In genomic region chr2:66481100-66481549, GRCh38 we compare ENCODE assay signal across 13 cellular contexts. TPM values are rescaled to one million over a fixed set of nuclear protein-coding genes. Genes with fewer than 3 reads are reported as not detected.
DNase-seq lines count a peak whose midpoint lies in the region; ATAC-seq and TF ChIP-seq lines count a peak whose summit lies in the region.
"Had no signal": no experiment of that assay in that cellular context is flagged by ENCODE, and none has a peak within 500 bp of the region (broad histone marks: within the 10 kb centered on the region; RNA-seq: fewer than 3 reads in every experiment).

No MANE protein-coding gene starts in this region.

- H3K27me3 Mint-ChIP-seq in GM23338 (ENCODE audit: insufficient read depth, low read depth, poor library complexity), result peaks cover 3% of the 10 kb centered on the region
- H3K27me3 Mint-ChIP-seq: activated CD4-positive, alpha-beta memory T cell treated with anti-CD3 and anti-CD28 coated beads for 36 hours had no signal

- no peaks in the 10 kb centered on the region for H3K36me3 Mint-ChIP-seq in GM23338 (ENCODE audit: low read depth)
- H3K36me3 Mint-ChIP-seq: activated CD4-positive, alpha-beta memory T cell treated with anti-CD3 and anti-CD28 coated beads for 36 hours had no signal

- H3K23ac ChIP-seq in trophoblast cell (ENCODE audit: low read length), result no peak overlapping the region

- peak overlapping the region; percentile 67 for H3K27ac Mint-ChIP-seq in GM23338
- H3K27ac Mint-ChIP-seq: activated CD4-positive, alpha-beta memory T cell treated with anti-CD3 and anti-CD28 coated beads for 36 hours had no signal

- no peak overlapping the region for H3K4me3 ChIP-seq in GM23338
- no peak overlapping the region for H3K4me3 ChIP-seq in SJSA1
- H3K4me3 ChIP-seq in trophoblast cell (ENCODE audit: low read depth, low read length), result no peak overlapping the region
- no peak overlapping the region for H3K4me3 ChIP-seq in prostate gland
- H3K4me3 ChIP-seq in tibial nerve, result no peak overlapping the region

- H3K18ac ChIP-seq in trophoblast cell (ENCODE audit: low read length), result no peak overlapping the region

- no peak for TF ChIP-seq POLR2A in prostate gland (IDR thresholded peaks at IDR 0.05)
- no peak for TF ChIP-seq POLR2A in tibial nerve (IDR thresholded peaks at IDR 0.05)

- H3K27me3 ChIP-seq in GM23338 (ENCODE audit: insufficient read depth) (no peaks in the 10 kb centered on the region), SJSA1 (replicated peaks) (no peaks in the 10 kb centered on the region), trophoblast cell (ENCODE audit: insufficient read depth, low read length) (no peaks in the 10 kb centered on the region), prostate gland (replicated peaks; ENCODE audit: insufficient read depth) (no peaks in the 10 kb centered on the region), tibial nerve (no peaks in the 10 kb centered on the region)

- no peak overlapping the region for H2AK5ac ChIP-seq in trophoblast cell (ENCODE audit: low read length)

- H3K9ac ChIP-seq in trophoblast cell (ENCODE audit: low read length), result no peak overlapping the region

- no peak overlapping the region for H3K4me3 Mint-ChIP-seq in GM23338
- H3K4me3 Mint-ChIP-seq: activated CD4-positive, alpha-beta memory T cell treated with anti-CD3 and anti-CD28 coated beads for 36 hours had no signal

- WGBS in trophoblast cell (ENCODE audit: extremely low coverage, insufficient coverage, insufficient read length), result no CpG with 5 or more reads among the region's 2 CpGs
- 71% methylated on average over 2 of the region's 2 CpGs for WGBS in prostate gland
- WGBS in tibial nerve, 2 donors, result 42 to 54% methylated on average over 2 of the region's 2 CpGs

- peaks cover under 1% of the 10 kb centered on the region; the same call in 1 of the 2 replicates for H3K9me2 ChIP-seq in GM23338 (ENCODE audit: insufficient read depth)

- H3K36me3 ChIP-seq in GM23338 (ENCODE audit: insufficient read depth) (no peaks in the 10 kb centered on the region), SJSA1 (peaks cover 4% of the 10 kb centered on the region; the same call in 1 of the 2 replicates), trophoblast cell (ENCODE audit: control insufficient read depth in 1 of 2, insufficient read depth in 2 of 2, low read length in 2 of 2) (peaks cover 6 to 10% of the 10 kb centered on the region in 2 experiments), prostate gland (no peaks in the 10 kb centered on the region), tibial nerve (no peaks in the 10 kb centered on the region)

- no peak overlapping the region for H4K8ac ChIP-seq in trophoblast cell (ENCODE audit: low read depth, low read length)

- H3K9me3 Mint-ChIP-seq in GM23338, result no peaks in the 10 kb centered on the region

- no peaks in the 10 kb centered on the region for H3F3A ChIP-seq in GM23338 (replicated peaks; ENCODE audit: low read depth)

- ATAC-seq in GM23338 (peak; percentile 85), GM21528 (IDR thresholded peaks at IDR 0.05; ENCODE audit: low FRiP score, unreplicated experiment) (no peak)
- ATAC-seq: left colon had no signal

- H3K79me1 ChIP-seq in trophoblast cell (ENCODE audit: low read length), result peaks cover 5% of the 10 kb centered on the region

- H4K91ac ChIP-seq in trophoblast cell (ENCODE audit: low read depth, low read length), result no peak overlapping the region

- H4K12ac ChIP-seq in trophoblast cell (ENCODE audit: low read depth, low read length), result no peak overlapping the region

- no peaks in the 10 kb centered on the region for H4K20me1 ChIP-seq in GM23338 (replicated peaks; ENCODE audit: insufficient read depth)

- no peak for TF ChIP-seq EP300 in tibial nerve (IDR thresholded peaks at IDR 0.05)

- peaks cover 9% of the 10 kb centered on the region for H3K4me1 Mint-ChIP-seq in GM23338

- H2AFZ ChIP-seq in GM23338 (no peak overlapping the region), trophoblast cell (ENCODE audit: insufficient read depth, low read length, poor library complexity) (no peak overlapping the region)

- 0 out of 2 replicates have a peak overlapping the region, but pooled peaks have one; percentile 15 for H3K27ac ChIP-seq in GM23338 (ENCODE audit: low read depth)
- H3K27ac ChIP-seq in SJSA1, result peak overlapping the region; percentile 50; the same call in 1 of the 2 replicates
- H3K27ac ChIP-seq in trophoblast cell (ENCODE audit: low read depth, low read length), result peak overlapping the region; percentile 59
- no peak overlapping the region for H3K27ac ChIP-seq in prostate gland
- no peak overlapping the region for H3K27ac ChIP-seq in tibial nerve

- no peak overlapping the region for H2BK12ac ChIP-seq in trophoblast cell (ENCODE audit: low read length)

- no peak overlapping the region for H3K14ac ChIP-seq in trophoblast cell (ENCODE audit: low read length)

- no peak for TF ChIP-seq CTCF in GM23338 (conservative IDR thresholded peaks at IDR 0.05; ENCODE audit: low read depth in 2 of 2)
- no peak for TF ChIP-seq CTCF in prostate gland (IDR thresholded peaks at IDR 0.05)
- TF ChIP-seq CTCF in tibial nerve (IDR thresholded peaks at IDR 0.05), result no peak

- no peak overlapping the region for H3K4ac ChIP-seq in trophoblast cell (ENCODE audit: low read depth, low read length)

- peak; percentile 78 for DNase-seq in GM23338 (ENCODE audit: low spot score)
- peak; percentile 65 to 73 for DNase-seq in SJSA1 (ENCODE audit: low read depth in 1 of 2, low spot score in 2 of 2)
- peak; percentile 19 for DNase-seq in foreskin melanocyte
- DNase-seq in trophoblast cell, result peak; percentile 9 to 55
- no peak for DNase-seq in prostate gland (ENCODE audit: low spot score)
- no peak for DNase-seq in tibial nerve (ENCODE audit: low spot score in 2 of 2)
- DNase-seq in activated CD4-positive, CD25-positive, alpha-beta regulatory T cell treated with anti-CD3 and anti-CD28 coated beads, Interleukin-2, amount 50 U/mL, for 72 hours, result no peak
- DNase-seq: activated CD4-positive, alpha-beta memory T cell treated with anti-CD3 and anti-CD28 coated beads for 36 hours; cerebellar nuclear complex; left colon; NCI-H446 treated with DMSO at 0.1 percent for 48 hours; stimulated activated CD4-positive, alpha-beta T cell treated with anti-CD3 and anti-CD28 coated beads, Interleukin-2, amount 100 ng/mL, for 48 hours had no signal

- H3K4me2 ChIP-seq in GM23338 (no peak overlapping the region), trophoblast cell (ENCODE audit: low read length) (no peak overlapping the region)

- H3K4me1 ChIP-seq in GM23338 (ENCODE audit: insufficient read depth) (no peaks in the 10 kb centered on the region), SJSA1 (replicated peaks) (peaks cover 7% of the 10 kb centered on the region), trophoblast cell (ENCODE audit: control insufficient read depth in 1 of 2, insufficient read depth in 2 of 2, low read length in 2 of 2) (peaks cover 9 to 10% of the 10 kb centered on the region in 2 experiments), prostate gland (replicated peaks) (no peaks in the 10 kb centered on the region), tibial nerve (peaks cover 0 to 3% (median 0%) of the 10 kb centered on the region in 4 donors)

- H3K9me3 ChIP-seq in SJSA1 (replicated peaks), result no peaks in the 10 kb centered on the region
- no peaks in the 10 kb centered on the region for H3K9me3 ChIP-seq in trophoblast cell (ENCODE audit: insufficient read depth, low read depth, low read length)
- H3K9me3 ChIP-seq in prostate gland, result no peaks in the 10 kb centered on the region
- no peaks in the 10 kb centered on the region for H3K9me3 ChIP-seq in tibial nerve

- H2BK120ac ChIP-seq in trophoblast cell (ENCODE audit: insufficient read depth, low read length, poor library complexity), result no peak overlapping the region

- intact Hi-C loops in prostate gland (cut with DNase I), result no loop called here

- H2BK5ac ChIP-seq in trophoblast cell (ENCODE audit: low read depth, low read length, poor library complexity), result no peak overlapping the region

- H3K79me2 ChIP-seq in GM23338 (replicated peaks; ENCODE audit: insufficient read depth), result no peaks in the 10 kb centered on the region
- H3K79me2 ChIP-seq in trophoblast cell (ENCODE audit: control insufficient read depth, insufficient read depth, low read length, poor library complexity), result no peaks in the 10 kb centered on the region

TF ChIP-seq in GM23338, 12 proteins besides CTCF, POLR2A, EP300 and RAD21 (continues in another document):
- TF ChIP-seq JUNB (IDR thresholded peaks at IDR 0.05; ENCODE audit: unreplicated experiment), result no peak
- no peak for TF ChIP-seq POLR2AphosphoS5 (IDR thresholded peaks at IDR 0.05; ENCODE audit: low read depth)
- TF ChIP-seq EZH2 (IDR thresholded peaks at IDR 0.05; ENCODE audit: low read depth, unreplicated experiment), result no peak
- no peak for TF ChIP-seq NANOG (IDR thresholded peaks at IDR 0.05; ENCODE audit: borderline replicate concordance)
- TF ChIP-seq REST (IDR thresholded peaks at IDR 0.05; ENCODE audit: unreplicated experiment), result no peak
- no peak for TF ChIP-seq ZNF114 (CRISPR knock-in tag; IDR thresholded peaks at IDR 0.05)

RNA-seq across cellular contexts. Expression of gene MEIS1, which starts 46.2 kb away (rescaled TPM):
- total RNA-seq in GM23338 (2014; rRNA removed; shearing (Covaris generic)), result 0.28 TPM in 1 of 2 replicates, not detected in the other
- polyA plus RNA-seq in GM23338 (2016; fragmentation: Nextera tagmentation; extraction: Ambion mirVana), result 0.16 TPM in 1 of 2 replicates, not detected in the other
- 4.2 and 6.2 TPM in 2 replicates for total RNA-seq in SJSA1 (2014; rRNA removed; shearing (Covaris generic))
- polyA plus RNA-seq in trophoblast cell (2013), result 19.4 and 19.9 TPM in 2 replicates
- total RNA-seq in prostate gland, result 10 to 100 TPM; 15.4 to 23.7 TPM
- 10 to 100 TPM in 3 of 4 donors, 1 to 10 TPM in 1; 9.0 to 18.4 (median 12.5) TPM for total RNA-seq in tibial nerve
- total RNA-seq: activated CD4-positive, alpha-beta memory T cell treated with anti-CD3 and anti-CD28 coated beads for 36 hours had no signal

Comparison
In these comparisons a context has a peak if more than half of its experiments do, and no peak if none do; other contexts are left out.
1. DNase-seq: peak in GM23338 (single experiment), SJSA1 (2 of 2), foreskin melanocyte (single experiment) and trophoblast cell (2 of 2); none in prostate gland (single experiment), tibial nerve (0 of 2) and activated CD4-positive, CD25-positive, alpha-beta regulatory T cell treated with anti-CD3 and anti-CD28 coated beads, Interleukin-2, amount 50 U/mL, for 72 hours (single experiment).
2. H3K27ac ChIP-seq: peak in GM23338 (single experiment), SJSA1 (single experiment) and trophoblast cell (single experiment); none in prostate gland (0 of 2) and tibial nerve (0 of 4).